ENCODE assay signal across 20 cellular contexts in the genomic region with DNA sequence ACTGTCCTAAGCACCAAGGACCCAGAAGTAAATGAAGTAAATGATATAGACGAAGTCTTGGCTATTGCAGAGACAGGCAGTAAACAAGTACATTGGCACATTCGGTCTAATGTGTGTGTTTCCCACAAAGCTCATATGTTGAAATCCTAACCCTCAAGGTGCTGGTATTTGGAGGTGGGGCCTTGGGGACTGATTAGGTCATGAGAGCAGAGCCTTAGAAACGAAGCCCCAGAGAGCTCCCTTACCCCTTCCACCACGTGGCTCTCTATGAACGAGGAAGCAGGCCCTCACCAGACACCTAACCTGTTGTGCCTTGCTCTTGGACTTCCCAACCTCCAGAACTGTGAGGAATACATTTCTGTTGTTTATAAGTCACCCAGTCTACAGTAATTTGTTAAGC. TPM values are rescaled to one million over a fixed set of nuclear protein-coding genes. Genes with fewer than 3 reads are reported as not detected.
DNase-seq lines count a peak whose midpoint lies in the region; ATAC-seq, FAIRE-seq and TF ChIP-seq lines count a peak whose summit lies in the region.
"Had no signal": no experiment of that assay in that cellular context is flagged by ENCODE, and none has a peak within 500 bp of the region (broad histone marks: within the 10 kb centered on the region; RNA-seq: fewer than 3 reads in every experiment).

No MANE protein-coding gene starts in this region.

- TF ChIP-seq CTCF in HEK293 (tag by site-specific recombination; IDR thresholded peaks at IDR 0.05), result no peak
- no peak for TF ChIP-seq CTCF in MCF 10A (IDR thresholded peaks at IDR 0.05; ENCODE audit: unreplicated experiment)
- TF ChIP-seq CTCF in fibroblast of the aortic adventitia (IDR thresholded peaks at IDR 0.05; ENCODE audit: insufficient read depth, low read length), result no peak

- H3K4me1 ChIP-seq in HEK293 (ENCODE audit: control insufficient read depth, insufficient read depth, low read length) (no peaks in the 10 kb centered on the region), skeletal muscle satellite cell (ENCODE audit: control insufficient read depth, insufficient read depth, low read length) (peaks cover 73% of the 10 kb centered on the region)
- H3K4me1 ChIP-seq: parathyroid adenoma had no signal

- H3K9me3 Mint-ChIP-seq in MCF 10A (ENCODE audit: unreplicated experiment), result no peaks in the 10 kb centered on the region

- peaks cover 64% of the 10 kb centered on the region for H3K4me1 Mint-ChIP-seq in MCF 10A (ENCODE audit: insufficient read depth, unreplicated experiment)
- H3K4me1 Mint-ChIP-seq: naive thymus-derived CD8-positive, alpha-beta T cell; stimulated activated naive B cell treated with anti-CD40 and anti-IgM and Interleukin-4, amounts not matched to agents 10 μg/mL and 1 μg/mL and 100 μg/mL, for 72 hours had no signal

- CTCF ChIA-PET in HEK293 (lab: Yijun Ruan, JAX) (interaction anchor here (0.9 kb wide), 2 partner anchors 67 to 81 kb away, joined by 3 read pairs; no protein-coding TSS in a partner anchor), MCF 10A (lab: Yijun Ruan, JAX) (interaction anchor here (0.5 to 1.8 kb wide), 7 partner anchors 18 to 124 kb away, joined by 3 to 11 read pairs (median 3); no protein-coding TSS in a partner anchor)

- H3K27me3 ChIP-seq in skeletal muscle satellite cell (ENCODE audit: control insufficient read depth, insufficient read depth, low read length), result no peaks in the 10 kb centered on the region

- H3K9ac ChIP-seq in skeletal muscle satellite cell (ENCODE audit: low read depth, low read length), result peak overlapping the region; percentile 25
- H3K9ac ChIP-seq: parathyroid adenoma had no signal

- no TSS peak for BruUV-seq in MCF 10A (replicated peaks; lab: Mats Ljungman, UMichigan)

- intact Hi-C loops in MCF 10A (cut with micrococcal nuclease), result no loop called here

- H3K36me3 ChIP-seq in HEK293 (ENCODE audit: control insufficient read depth in 2 of 2, insufficient read depth in 1 of 2, low read length in 2 of 2), result no peaks in the 10 kb centered on the region
- H3K36me3 ChIP-seq in skeletal muscle satellite cell (ENCODE audit: insufficient read depth, low read length), result peaks cover 65% of the 10 kb centered on the region

- peak overlapping the region; percentile 68 for H3K27ac Mint-ChIP-seq in MCF 10A (ENCODE audit: low read depth, unreplicated experiment)
- H3K27ac Mint-ChIP-seq: activated naive CD8-positive, alpha-beta T cell; naive thymus-derived CD8-positive, alpha-beta T cell; stimulated activated naive B cell treated with anti-CD40 and anti-IgM and Interleukin-4, amounts not matched to agents 10 μg/mL and 1 μg/mL and 100 μg/mL, for 72 hours had no signal

- ATAC-seq in HG03025 (IDR thresholded peaks at IDR 0.05; ENCODE audit: low FRiP score, unreplicated experiment), result no peak
- ATAC-seq: naive thymus-derived CD8-positive, alpha-beta T cell; stimulated activated naive B cell treated with anti-CD40 and anti-IgM and Interleukin-4, amounts not matched to agents 10 μg/mL and 1 μg/mL and 100 μg/mL, for 72 hours had no signal

- no peak overlapping the region for H3K4me3 Mint-ChIP-seq in MCF 10A (ENCODE audit: unreplicated experiment)
- H3K4me3 Mint-ChIP-seq: activated naive CD8-positive, alpha-beta T cell; brain; naive thymus-derived CD8-positive, alpha-beta T cell; stimulated activated naive B cell treated with anti-CD40 and anti-IgM and Interleukin-4, amounts not matched to agents 10 μg/mL and 1 μg/mL and 100 μg/mL, for 72 hours had no signal

- H3K4me3 ChIP-seq in HEK293 (ENCODE audit: low read depth, low read length) (no peak overlapping the region), fibroblast of the aortic adventitia (ENCODE audit: low read depth, low read length) (no peak overlapping the region), skeletal muscle satellite cell (ENCODE audit: low read length) (no peak overlapping the region)

- H3K9me3 ChIP-seq in HEK293 (ENCODE audit: control insufficient read depth, insufficient read depth, low read depth, low read length) (no peaks in the 10 kb centered on the region), skeletal muscle satellite cell (replicated peaks; ENCODE audit: low read length) (no peaks in the 10 kb centered on the region)

- peak; percentile 92 for DNase-seq in MCF 10A (ENCODE audit: unreplicated experiment)
- peak; percentile 31 for DNase-seq in fibroblast of the aortic adventitia (ENCODE audit: low read depth)
- DNase-seq in activated CD8-positive, alpha-beta memory T cell treated with anti-CD3 and anti-CD28 coated beads, Interleukin-2, amount 50 U/mL, for 48 hours, result no peak
- DNase-seq in frontal cortex (ENCODE audit: low spot score in 2 of 2), result no peak
- no peak for DNase-seq in NCI-H510A treated with DMSO at 0.1 percent for 48 hours (lab: John Stamatoyannopoulos, UW)
- DNase-seq: activated CD4-positive, alpha-beta T cell treated with anti-CD3 and anti-CD28 coated beads for 4 hours; COR-L47; HCEC 1CT; naive thymus-derived CD8-positive, alpha-beta T cell; NCI-H748 treated with DMSO at 0.1 percent for 48 hours; stimulated activated CD4-positive, alpha-beta T cell treated with anti-CD3 and anti-CD28 coated beads, Interleukin-2, amount 100 ng/mL, for 24 hours; stimulated activated naive B cell treated with anti-CD40 and anti-IgM and Interleukin-4, amounts not matched to agents 10 μg/mL and 1 μg/mL and 100 μg/mL, for 72 hours; T-helper 1 cell had no signal

- peaks cover 5% of the 10 kb centered on the region for H3K36me3 Mint-ChIP-seq in MCF 10A (ENCODE audit: insufficient read depth, unreplicated experiment)
- H3K36me3 Mint-ChIP-seq: activated naive CD8-positive, alpha-beta T cell had no signal

- no peak overlapping the region for H3K4me2 ChIP-seq in skeletal muscle satellite cell (ENCODE audit: low read length)

- no peak for FAIRE-seq in frontal cortex (lab: Jason Lieb, UNC)

- H3K27ac ChIP-seq in HEK293 (ENCODE audit: extremely low read depth, low read depth, low read length), result no peak overlapping the region
- H3K27ac ChIP-seq: HL-60, parathyroid adenoma had no signal

- H3K27me3 Mint-ChIP-seq in MCF 10A (ENCODE audit: insufficient read depth, unreplicated experiment), result no peaks in the 10 kb centered on the region

- POLR2A ChIA-PET in HEK293 (lab: Yijun Ruan, JAX), result no interaction called here
- POLR2A ChIA-PET in MCF 10A (lab: Yijun Ruan, JAX), result interaction anchor here (0.6 to 3.5 kb wide), 8 partner anchors 9 to 118 kb away, joined by 3 to 18 read pairs (median 4); partner anchors contain the start of genes CLMP and HSPA8

TF ChIP-seq in HEK293, 187 proteins besides CTCF, POLR2A, EP300 and RAD21:
- TF ChIP-seq EGR2 (tag by site-specific recombination; IDR thresholded peaks at IDR 0.05; ENCODE audit: low read depth), result no peak
- TF ChIP-seq, protein P1, sequence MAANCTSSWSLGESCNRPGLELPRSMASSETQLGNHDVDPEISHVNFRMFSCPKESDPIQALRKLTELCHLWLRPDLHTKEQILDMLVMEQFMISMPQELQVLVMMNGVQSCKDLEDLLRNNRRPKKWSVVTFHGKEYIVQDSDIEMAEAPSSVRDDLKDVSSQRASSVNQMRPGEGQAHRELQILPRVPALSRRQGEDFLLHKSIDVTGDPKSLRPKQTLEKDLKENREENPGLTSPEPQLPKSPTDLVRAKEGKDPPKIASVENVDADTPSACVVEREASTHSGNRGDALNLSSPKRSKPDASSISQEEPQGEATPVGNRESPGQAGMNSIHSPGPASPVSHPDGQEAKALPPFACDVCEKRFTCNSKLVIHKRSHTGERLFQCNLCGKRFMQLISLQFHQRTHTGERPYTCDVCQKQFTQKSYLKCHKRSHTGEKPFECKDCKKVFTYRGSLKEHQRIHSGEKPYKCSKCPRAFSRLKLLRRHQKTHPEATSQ (tag by site-specific recombination; IDR thresholded peaks at IDR 0.05), result no peak
- peak; percentile 19 for TF ChIP-seq SETDB1 (IDR thresholded peaks at IDR 0.05; ENCODE audit: insufficient read length, low read length)

RNA-seq across cellular contexts. Expression of gene CLMP, which starts 14.9 kb away (rescaled TPM):
- 86.1 and 91.9 TPM in 2 replicates for total RNA-seq in MCF 10A (2022)
- total RNA-seq in fibroblast of the aortic adventitia (ENCODE audit: low replicate concordance), result 187 and 235 TPM in 2 replicates
- 272 and 284 TPM in 2 replicates for total RNA-seq in skeletal muscle satellite cell (2012; rRNA removed)
- total RNA-seq in frontal cortex, result 50.5 TPM

Comparison
In these comparisons a context has a peak if more than half of its experiments do, and no peak if none do; other contexts are left out.
1. DNase-seq: peak in MCF 10A (single experiment) and fibroblast of the aortic adventitia (single experiment); none in activated CD8-positive, alpha-beta memory T cell treated with anti-CD3 and anti-CD28 coated beads, Interleukin-2, amount 50 U/mL, for 48 hours (single experiment), frontal cortex (0 of 2) and NCI-H510A treated with DMSO at 0.1 percent for 48 hours (single experiment).